Comparison of ENCODE assay signal across 17 cellular contexts in the genomic region with DNA sequence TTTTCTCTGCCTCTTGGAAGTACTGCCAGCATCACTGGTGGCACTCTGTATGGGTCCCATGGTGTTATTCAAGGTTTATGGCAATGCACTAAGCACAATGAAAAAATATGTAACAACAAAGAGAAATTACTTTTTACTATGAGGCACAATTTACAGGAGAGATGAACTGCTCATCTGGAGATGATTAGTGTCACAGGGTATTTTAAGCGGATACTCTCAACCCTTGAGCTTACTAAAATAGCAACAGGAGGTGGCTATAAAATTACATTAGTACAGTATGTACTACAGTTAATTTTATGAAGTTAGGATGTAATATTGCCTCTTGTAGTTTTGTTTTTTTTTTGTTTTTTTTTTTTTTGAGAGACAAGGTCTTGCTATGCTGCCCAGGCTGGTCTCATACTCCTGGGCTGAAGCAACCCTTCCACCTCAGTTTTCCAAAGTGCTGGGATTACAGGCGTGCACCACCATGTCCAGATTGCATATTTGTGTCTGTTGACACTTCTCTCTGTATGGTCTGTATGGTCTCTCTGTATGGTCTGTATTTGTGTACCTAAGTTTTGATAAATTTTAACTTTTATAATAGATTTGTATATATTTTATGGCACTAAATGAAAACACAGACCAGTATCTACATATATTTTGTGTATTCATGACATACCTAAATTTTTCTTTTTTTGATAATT.
"Had no signal": no experiment of that assay in that cellular context is flagged by ENCODE, and none has a peak within 500 bp of the region (broad histone marks: within the 10 kb centered on the region; RNA-seq: fewer than 3 reads in every experiment).

No MANE protein-coding gene starts in this region.

- H3K4me1 ChIP-seq: gastroesophageal sphincter had no signal

- H3K9me3 ChIP-seq: gastroesophageal sphincter, lower lobe of right lung, thyroid gland, vagina had no signal

- H3K27me3 ChIP-seq: gastroesophageal sphincter, thyroid gland, vagina had no signal

- H3K27ac ChIP-seq: gastroesophageal sphincter, lower lobe of right lung, thyroid gland, vagina had no signal

- H3K4me3 ChIP-seq: gastroesophageal sphincter, lower lobe of right lung, thyroid gland, vagina had no signal

- H3K36me3 ChIP-seq: thyroid gland, vagina had no signal

- DNase-seq: activated CD4-positive, alpha-beta memory T cell treated with anti-CD3 and anti-CD28 coated beads for 36 hours; activated gamma-delta T cell; activated T-cell treated with anti-CD3 and anti-CD28 coated beads, Interleukin-2, amount 50 U/mL, for 4 hours; anterior cingulate cortex; endodermal cell; erythroblast; hypothalamus; kidney glomerular epithelial cell; lower lobe of right lung; naive thymus-derived CD8-positive, alpha-beta T cell; occipital lobe; small intestine; T-cell; T1000; thyroid gland had no signal

- ATAC-seq: activated T-cell treated with anti-CD3 and anti-CD28 coated beads, Interleukin-2, amount 50 U/mL, for 4 hours; gastroesophageal sphincter; lower lobe of right lung; naive thymus-derived CD8-positive, alpha-beta T cell; T-cell had no signal
